ENCODE assay signal across 19 cellular contexts in the genomic region with DNA sequence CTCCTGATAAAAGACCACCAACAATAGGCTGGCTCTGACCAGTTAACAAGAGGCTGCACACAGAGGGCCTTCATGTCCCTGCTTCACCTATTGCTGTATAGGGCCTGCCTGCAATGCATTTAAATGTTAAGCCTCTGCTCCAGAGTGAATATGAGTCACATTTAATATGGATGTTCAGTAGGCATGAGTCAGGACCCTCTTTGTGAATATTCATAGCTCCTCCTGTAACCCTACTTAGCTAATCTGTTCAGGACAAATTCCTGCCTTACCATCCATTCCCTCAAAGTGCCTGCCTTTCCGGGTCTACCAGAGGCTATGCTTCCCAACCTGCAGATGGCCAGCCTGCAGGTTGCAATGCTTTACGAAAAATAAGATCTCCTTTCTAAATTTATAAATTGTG. TPM values are rescaled to one million over a fixed set of nuclear protein-coding genes. Genes with fewer than 3 reads are reported as not detected.
A peak's percentile ranks its signal among the peaks of the same experiment; 100 is the strongest.
DNase-seq lines count a peak whose midpoint lies in the region; ATAC-seq and TF ChIP-seq lines count a peak whose summit lies in the region.
"Had no signal": no experiment of that assay in that cellular context is flagged by ENCODE, and none has a peak within 500 bp of the region (broad histone marks: within the 10 kb centered on the region; RNA-seq: fewer than 3 reads in every experiment).

No MANE protein-coding gene starts in this region.

- CTCF ChIA-PET in A673 (lab: Charles Lee): no interaction called here

- H3K9me3 ChIP-seq in A673 (ENCODE audit: low read depth, low read length, poor library complexity, severe bottlenecking) (no peaks in the 10 kb centered on the region), colonic mucosa (no peaks in the 10 kb centered on the region), upper lobe of right lung (no peaks in the 10 kb centered on the region)
- H3K9me3 ChIP-seq: ascending aorta, HAP-1, heart right ventricle had no signal

- H3K4me3 ChIP-seq in A673 (ENCODE audit: low read depth, low read length, poor library complexity, severe bottlenecking): no peak overlapping the region
- H3K4me3 ChIP-seq in colonic mucosa: no peak overlapping the region
- no peak overlapping the region for H3K4me3 ChIP-seq in upper lobe of right lung
- H3K4me3 ChIP-seq in dorsolateral prefrontal cortex: no peak overlapping the region
- H3K4me3 ChIP-seq: ascending aorta, HAP-1, heart right ventricle had no signal

- POLR2A ChIA-PET in A673 (lab: Charles Lee; ENCODE audit: low non-redundant PET): no interaction called here

- no peak overlapping the region for H3K9ac ChIP-seq in colonic mucosa (ENCODE audit: low read depth in 2 of 2, low read length in 2 of 2)
- H3K9ac ChIP-seq: KMS-11 had no signal

- H3K27me3 ChIP-seq in A673 (replicated peaks; ENCODE audit: insufficient read depth, low read depth, low read length, poor library complexity) (peaks cover 3% of the 10 kb centered on the region), colonic mucosa (no peaks in the 10 kb centered on the region), upper lobe of right lung (no peaks in the 10 kb centered on the region), dorsolateral prefrontal cortex (no peaks in the 10 kb centered on the region)
- H3K27me3 ChIP-seq: ascending aorta, heart right ventricle had no signal

- H3K27ac ChIP-seq in A673 (ENCODE audit: low read depth, low read length, poor library complexity, severe bottlenecking) (no peak overlapping the region), colonic mucosa (no peak overlapping the region), upper lobe of right lung (no peak overlapping the region), dorsolateral prefrontal cortex (no peak overlapping the region)
- H3K27ac ChIP-seq: ascending aorta, heart right ventricle, KMS-11 had no signal

- ATAC-seq in upper lobe of right lung: no peak
- ATAC-seq: heart right ventricle had no signal

- intact Hi-C loops in A673 (cut with micrococcal nuclease; ENCODE audit: unreplicated experiment): no loop called here
- intact Hi-C loops in colonic mucosa (cut with DNase I): no loop called here
- intact Hi-C loops in upper lobe of right lung (cut with DNase I): no loop called here
- intact Hi-C loops in dorsolateral prefrontal cortex (cut with DNase I): no loop called here

- no TSS peak for BruUV-seq in A673 (replicated peaks; lab: Mats Ljungman, UMichigan)

- no peak for TF ChIP-seq CTCF in A673 (conservative IDR thresholded peaks at IDR 0.05; ENCODE audit: low read depth, low read length)
- no peak for TF ChIP-seq CTCF in colonic mucosa (IDR thresholded peaks at IDR 0.05)
- no peak for TF ChIP-seq CTCF in upper lobe of right lung (IDR thresholded peaks at IDR 0.05)
- TF ChIP-seq CTCF in dorsolateral prefrontal cortex (IDR thresholded peaks at IDR 0.05 in 54 of 56, conservative IDR thresholded peaks at IDR 0.05 in 2 of 56; ENCODE audit: low read depth in 1 of 56, partially characterized antibody in 56 of 56): no peak

- DNase-seq in A673 (ENCODE audit: low spot score): peak; percentile 34
- DNase-seq in HCEC 1CT: peak; percentile 88
- DNase-seq in astrocyte of the hippocampus (ENCODE audit: low read depth, low spot score): peak; percentile 51
- DNase-seq in islet precursor cell: peak; percentile 17
- no peak for DNase-seq in colonic mucosa
- no peak for DNase-seq in upper lobe of right lung
- no peak for DNase-seq in midbrain (lab: John Stamatoyannopoulos, UW)
- DNase-seq in dorsolateral prefrontal cortex: no peak
- DNase-seq: ACHN; activated naive CD4-positive, alpha-beta T cell treated with Interleukin-2 at 50 U/mL for 16 hours; dermis blood vessel endothelial cell; heart right ventricle; NCI-H1092 treated with DMSO at 0.1 percent for 48 hours; NCI-H2081 treated with DMSO at 0.1 percent for 48 hours; NCI-H526; stimulated activated CD4-positive, alpha-beta T cell treated with anti-CD3 and anti-CD28 coated beads, Interleukin-12 subunit alpha, Interleukin-12 subunit beta, amount 100 ng/mL, for 4 hours had no signal

- H3K36me3 ChIP-seq in A673 (ENCODE audit: insufficient read depth, low read length, poor library complexity, severe bottlenecking) (no peaks in the 10 kb centered on the region), colonic mucosa (no peaks in the 10 kb centered on the region), upper lobe of right lung (no peaks in the 10 kb centered on the region)
- H3K36me3 ChIP-seq: ascending aorta, HAP-1, heart right ventricle had no signal

- no peaks in the 10 kb centered on the region for H3K4me1 ChIP-seq in A673 (ENCODE audit: insufficient read depth, low read length, poor library complexity, severe bottlenecking)
- H3K4me1 ChIP-seq in colonic mucosa: no peaks in the 10 kb centered on the region
- no peaks in the 10 kb centered on the region for H3K4me1 ChIP-seq in upper lobe of right lung
- H3K4me1 ChIP-seq: ascending aorta, HAP-1 had no signal

RNA-seq across cellular contexts. Expression of gene ARHGAP22, which starts 32.5 kb away (rescaled TPM):
- 0.47 and 0.79 TPM in 2 replicates for total RNA-seq in A673 (2021)
- 1 to 10 TPM in 1 of 2 donors, under 1 TPM in 1; 0.86 to 1.6 TPM for total RNA-seq in colonic mucosa
- total RNA-seq in upper lobe of right lung: 6.8 TPM
- total RNA-seq in dorsolateral prefrontal cortex: 100 to 1,000 TPM in 1 of 120 experiments, 10 to 100 TPM in 119; 17.5 to 100 (median 34.4) TPM

Comparison
In these comparisons a context has a peak if more than half of its experiments do, and no peak if none do; other contexts are left out.
1. DNase-seq: peak in A673 (single experiment), HCEC 1CT (single experiment), astrocyte of the hippocampus (single experiment) and islet precursor cell (single experiment); none in colonic mucosa (single experiment), upper lobe of right lung (single experiment), midbrain (single experiment) and dorsolateral prefrontal cortex (0 of 10).